4 cellular contexts compared by ENCODE assay signal in the genomic region with DNA sequence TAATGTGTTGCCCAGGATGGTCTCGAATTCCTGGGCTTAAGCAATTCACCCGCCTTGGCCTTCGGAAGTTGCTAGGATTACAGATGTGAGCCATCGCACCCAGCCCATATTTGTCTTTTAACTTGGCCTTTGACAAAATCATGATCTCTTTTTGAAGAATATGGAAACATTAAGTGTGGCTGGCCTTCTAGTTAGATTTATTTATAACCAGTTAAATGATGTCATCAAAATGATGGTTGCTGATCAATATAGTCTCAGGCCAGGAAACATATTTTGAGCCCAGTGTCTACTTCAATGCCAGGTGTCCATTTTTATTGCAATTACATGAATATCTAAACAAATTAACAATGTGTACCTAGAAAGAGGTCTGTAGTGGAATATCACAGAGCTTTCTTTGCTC.
A peak's percentile ranks its signal among the peaks of the same experiment; 100 is the strongest.
TF ChIP-seq lines count a peak whose summit lies in the region.

No MANE protein-coding gene starts in this region.

TF ChIP-seq in HepG2, 621 proteins besides CTCF, POLR2A, EP300 and RAD21 (continues in another document):
- TF ChIP-seq ATF7 (IDR thresholded peaks at IDR 0.05) (peak; percentile 86), ATF7 (CRISPR knock-in tag; IDR thresholded peaks at IDR 0.05) (no peak)
- TF ChIP-seq, protein P1, sequence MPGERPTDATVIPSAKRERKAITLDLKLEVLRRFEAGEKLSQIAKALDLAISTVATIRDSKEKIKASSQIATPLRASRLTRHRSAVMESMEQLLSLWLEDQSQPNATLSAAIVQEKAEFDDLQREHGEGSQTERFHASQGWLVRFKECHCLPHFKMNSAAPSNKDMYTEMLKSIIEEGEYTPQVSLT (CRISPR knock-in tag; IDR thresholded peaks at IDR 0.05; ENCODE audit: borderline replicate concordance, low read depth): no peak

TF ChIP-seq in HCT116, 20 proteins besides CTCF, POLR2A, EP300 and RAD21:
- TF ChIP-seq ZFX (IDR thresholded peaks at IDR 0.05) (no peak), SIN3A (IDR thresholded peaks at IDR 0.05; ENCODE audit: low read depth) (no peak), CBX3 (IDR thresholded peaks at IDR 0.05; ENCODE audit: low read depth) (no peak), EGR1 (IDR thresholded peaks at IDR 0.05; ENCODE audit: low read depth) (no peak)
- TF ChIP-seq, protein P2, sequence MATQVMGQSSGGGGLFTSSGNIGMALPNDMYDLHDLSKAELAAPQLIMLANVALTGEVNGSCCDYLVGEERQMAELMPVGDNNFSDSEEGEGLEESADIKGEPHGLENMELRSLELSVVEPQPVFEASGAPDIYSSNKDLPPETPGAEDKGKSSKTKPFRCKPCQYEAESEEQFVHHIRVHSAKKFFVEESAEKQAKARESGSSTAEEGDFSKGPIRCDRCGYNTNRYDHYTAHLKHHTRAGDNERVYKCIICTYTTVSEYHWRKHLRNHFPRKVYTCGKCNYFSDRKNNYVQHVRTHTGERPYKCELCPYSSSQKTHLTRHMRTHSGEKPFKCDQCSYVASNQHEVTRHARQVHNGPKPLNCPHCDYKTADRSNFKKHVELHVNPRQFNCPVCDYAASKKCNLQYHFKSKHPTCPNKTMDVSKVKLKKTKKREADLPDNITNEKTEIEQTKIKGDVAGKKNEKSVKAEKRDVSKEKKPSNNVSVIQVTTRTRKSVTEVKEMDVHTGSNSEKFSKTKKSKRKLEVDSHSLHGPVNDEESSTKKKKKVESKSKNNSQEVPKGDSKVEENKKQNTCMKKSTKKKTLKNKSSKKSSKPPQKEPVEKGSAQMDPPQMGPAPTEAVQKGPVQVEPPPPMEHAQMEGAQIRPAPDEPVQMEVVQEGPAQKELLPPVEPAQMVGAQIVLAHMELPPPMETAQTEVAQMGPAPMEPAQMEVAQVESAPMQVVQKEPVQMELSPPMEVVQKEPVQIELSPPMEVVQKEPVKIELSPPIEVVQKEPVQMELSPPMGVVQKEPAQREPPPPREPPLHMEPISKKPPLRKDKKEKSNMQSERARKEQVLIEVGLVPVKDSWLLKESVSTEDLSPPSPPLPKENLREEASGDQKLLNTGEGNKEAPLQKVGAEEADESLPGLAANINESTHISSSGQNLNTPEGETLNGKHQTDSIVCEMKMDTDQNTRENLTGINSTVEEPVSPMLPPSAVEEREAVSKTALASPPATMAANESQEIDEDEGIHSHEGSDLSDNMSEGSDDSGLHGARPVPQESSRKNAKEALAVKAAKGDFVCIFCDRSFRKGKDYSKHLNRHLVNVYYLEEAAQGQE (IDR thresholded peaks at IDR 0.05; ENCODE audit: low read depth): no peak

TF ChIP-seq in HEK293, 187 proteins besides CTCF, POLR2A, EP300 and RAD21:
- TF ChIP-seq ZNF501 (tag by site-specific recombination; IDR thresholded peaks at IDR 0.05) (no peak), ZNF140 (tag by site-specific recombination; IDR thresholded peaks at IDR 0.05) (no peak), ZNF391 (tag by site-specific recombination; IDR thresholded peaks at IDR 0.05; ENCODE audit: borderline replicate concordance, low read depth) (no peak), MYNN (tag by site-specific recombination; IDR thresholded peaks at IDR 0.05; ENCODE audit: borderline replicate concordance) (no peak), KLF9 (tag by site-specific recombination; IDR thresholded peaks at IDR 0.05; ENCODE audit: low read depth) (no peak), ZNF600 (tag by site-specific recombination; IDR thresholded peaks at IDR 0.05) (no peak), ZNF404 (tag by site-specific recombination; IDR thresholded peaks at IDR 0.05) (no peak)
- TF ChIP-seq, protein P3, sequence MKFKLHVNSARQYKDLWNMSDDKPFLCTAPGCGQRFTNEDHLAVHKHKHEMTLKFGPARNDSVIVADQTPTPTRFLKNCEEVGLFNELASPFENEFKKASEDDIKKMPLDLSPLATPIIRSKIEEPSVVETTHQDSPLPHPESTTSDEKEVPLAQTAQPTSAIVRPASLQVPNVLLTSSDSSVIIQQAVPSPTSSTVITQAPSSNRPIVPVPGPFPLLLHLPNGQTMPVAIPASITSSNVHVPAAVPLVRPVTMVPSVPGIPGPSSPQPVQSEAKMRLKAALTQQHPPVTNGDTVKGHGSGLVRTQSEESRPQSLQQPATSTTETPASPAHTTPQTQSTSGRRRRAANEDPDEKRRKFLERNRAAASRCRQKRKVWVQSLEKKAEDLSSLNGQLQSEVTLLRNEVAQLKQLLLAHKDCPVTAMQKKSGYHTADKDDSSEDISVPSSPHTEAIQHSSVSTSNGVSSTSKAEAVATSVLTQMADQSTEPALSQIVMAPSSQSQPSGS (tag by site-specific recombination; IDR thresholded peaks at IDR 0.05; ENCODE audit: low read depth): peak; percentile 53; the same call in 1 of the 2 replicates

TF ChIP-seq in GM12891, 5 proteins besides CTCF, POLR2A, EP300 and RAD21:
- TF ChIP-seq PAX5 (IDR thresholded peaks at IDR 0.05; ENCODE audit: insufficient read depth, low read length, severe bottlenecking): no peak
- TF ChIP-seq TAF1 (IDR thresholded peaks at IDR 0.05; ENCODE audit: low read depth, low read length): no peak
- no peak for TF ChIP-seq SPI1 (IDR thresholded peaks at IDR 0.05; ENCODE audit: low read depth, low read length)
- TF ChIP-seq POU2F2 (IDR thresholded peaks at IDR 0.05; ENCODE audit: low read depth, low read length): no peak
- TF ChIP-seq POLR2AphosphoS5 (IDR thresholded peaks at IDR 0.05; ENCODE audit: low read depth, low read length): no peak
